In genomic region chr18:5982332-5982731, GRCh38 we compare ENCODE assay signal across 1 cellular context.
TF ChIP-seq lines count a peak whose summit lies in the region.

No MANE protein-coding gene starts in this region.

TF ChIP-seq in GM12878, 131 proteins besides CTCF, POLR2A, EP300 and RAD21 (continued from another document and continues in another):
- TF ChIP-seq ZBTB4 (CRISPR knock-in tag; IDR thresholded peaks at IDR 0.05), result no peak
- TF ChIP-seq FOXM1 (IDR thresholded peaks at IDR 0.05; ENCODE audit: low read depth, low read length), result peak; percentile 34; the same call in 1 of the 2 replicates
- no peak for TF ChIP-seq POLR2AphosphoS2 (IDR thresholded peaks at IDR 0.05; ENCODE audit: low read depth, low read length)
- no peak for TF ChIP-seq ZZZ3 (IDR thresholded peaks at IDR 0.05; ENCODE audit: control insufficient read depth, insufficient read length, low read depth)
- no peak for TF ChIP-seq ESRRA (IDR thresholded peaks at IDR 0.05; ENCODE audit: low read length)
- no peak for TF ChIP-seq BRCA1 (IDR thresholded peaks at IDR 0.05; ENCODE audit: low read depth, low read length)
- peak; percentile 87 for TF ChIP-seq NR2F1 (conservative IDR thresholded peaks at IDR 0.05)
- no peak for TF ChIP-seq JUND (IDR thresholded peaks at IDR 0.05; ENCODE audit: low read depth, low read length)
- no peak for TF ChIP-seq MYC (IDR thresholded peaks at IDR 0.05; ENCODE audit: insufficient read depth, insufficient read length, insufficient replicate concordance, low read length, severe bottlenecking)
- peak; percentile 80 for TF ChIP-seq IKZF1 (conservative IDR thresholded peaks at IDR 0.05)
- no peak for TF ChIP-seq SRF (IDR thresholded peaks at IDR 0.05; ENCODE audit: low read depth in 2 of 2, low read length in 2 of 2)
- peak; percentile 68 for TF ChIP-seq ATF2 (IDR thresholded peaks at IDR 0.05; ENCODE audit: low read length)
- TF ChIP-seq NR2C1 (IDR thresholded peaks at IDR 0.05), result no peak
- no peak for TF ChIP-seq KLF5 (IDR thresholded peaks at IDR 0.05; ENCODE audit: partially characterized antibody)
- no peak for TF ChIP-seq EGR1 (IDR thresholded peaks at IDR 0.05; ENCODE audit: borderline replicate concordance in 1 of 2, low read depth in 2 of 2, low read length in 2 of 2)
- no peak for TF ChIP-seq SUPT20H (IDR thresholded peaks at IDR 0.05; ENCODE audit: borderline replicate concordance, control insufficient read depth, low read depth, low read length)
- no peak for TF ChIP-seq FOS (IDR thresholded peaks at IDR 0.05; ENCODE audit: borderline replicate concordance, extremely low read depth, insufficient read length)
- no peak for TF ChIP-seq ELK1 (IDR thresholded peaks at IDR 0.05; ENCODE audit: low read depth, low read length)
- TF ChIP-seq TCF7 (IDR thresholded peaks at IDR 0.05; ENCODE audit: borderline replicate concordance), result no peak
- TF ChIP-seq ZBED1 (IDR thresholded peaks at IDR 0.05; ENCODE audit: borderline replicate concordance), result no peak
- TF ChIP-seq ATF7 (IDR thresholded peaks at IDR 0.05; ENCODE audit: low read depth), result peak; percentile 57; the same call in 1 of the 2 replicates
- no peak for TF ChIP-seq E4F1 (IDR thresholded peaks at IDR 0.05; ENCODE audit: borderline replicate concordance, partially characterized antibody)
- no peak for TF ChIP-seq BCLAF1 (IDR thresholded peaks at IDR 0.05)
- no peak for TF ChIP-seq CBX3 (IDR thresholded peaks at IDR 0.05; ENCODE audit: borderline replicate concordance, low read depth)
- peak; percentile 42; the same call in 1 of the 2 replicates for TF ChIP-seq MLLT1 (IDR thresholded peaks at IDR 0.05)
- no peak for TF ChIP-seq GABPA (IDR thresholded peaks at IDR 0.05; ENCODE audit: low read depth)
- no peak for TF ChIP-seq SIX5 (IDR thresholded peaks at IDR 0.05; ENCODE audit: low read depth, low read length, severe bottlenecking)
- no peak for TF ChIP-seq MXI1 (IDR thresholded peaks at IDR 0.05; ENCODE audit: low read depth, low read length)
- no peak for TF ChIP-seq TCF12 (IDR thresholded peaks at IDR 0.05; ENCODE audit: low read depth, low read length)
- TF ChIP-seq SP1 (IDR thresholded peaks at IDR 0.05; ENCODE audit: low read depth, low read length), result no peak
- TF ChIP-seq SUZ12 (IDR thresholded peaks at IDR 0.05; ENCODE audit: unreplicated experiment), result no peak
- TF ChIP-seq PRDM15 (CRISPR knock-in tag; IDR thresholded peaks at IDR 0.05), result no peak
- peak; percentile 90 for TF ChIP-seq RUNX3 (IDR thresholded peaks at IDR 0.05; ENCODE audit: low read length)
- TF ChIP-seq ZNF384 (IDR thresholded peaks at IDR 0.05; ENCODE audit: borderline replicate concordance, low read depth, low read length), result peak; percentile 76
- TF ChIP-seq E2F8 (IDR thresholded peaks at IDR 0.05; ENCODE audit: low read depth, partially characterized antibody), result no peak
- no peak for TF ChIP-seq ZBTB33 (IDR thresholded peaks at IDR 0.05)
- TF ChIP-seq NR2C2 (IDR thresholded peaks at IDR 0.05; ENCODE audit: borderline replicate concordance, control insufficient read depth, insufficient read length, low read depth), result no peak
- TF ChIP-seq TARDBP (IDR thresholded peaks at IDR 0.05; ENCODE audit: borderline replicate concordance), result no peak
- TF ChIP-seq LARP7 (IDR thresholded peaks at IDR 0.05), result no peak
